8 cellular contexts compared by ENCODE assay signal in genomic region chr16:58638148-58639036, GRCh38. TPM values are rescaled to one million over a fixed set of nuclear protein-coding genes. Genes with fewer than 3 reads are reported as not detected.
DNase-seq lines count a peak whose midpoint lies in the region; ATAC-seq and TF ChIP-seq lines count a peak whose summit lies in the region.

No MANE protein-coding gene starts in this region.

- TF ChIP-seq CTCF in GM10266 (IDR thresholded peaks at IDR 0.05; ENCODE audit: control insufficient read depth, insufficient read depth, low read depth, missing control alignments) = peak; percentile 23
- TF ChIP-seq CTCF in PC-3 (conservative IDR thresholded peaks at IDR 0.05; ENCODE audit: low read depth, low read length) = peak; percentile 53
- peak; percentile 36 to 58 for TF ChIP-seq CTCF in fibroblast of lung (conservative IDR thresholded peaks at IDR 0.05 in 1 of 2, IDR thresholded peaks at IDR 0.05 in 1 of 2; ENCODE audit: low read depth in 1 of 2, low read length in 2 of 2)
- TF ChIP-seq CTCF in psoas muscle (IDR thresholded peaks at IDR 0.05) = no peak

- no peak overlapping the region for H3K4me3 ChIP-seq in PC-3 (ENCODE audit: low read length)
- H3K4me3 ChIP-seq in fibroblast of lung (replicated peaks in 1 of 4; ENCODE audit: control extremely low read depth in 1 of 4, insufficient read depth in 1 of 4, low read depth in 3 of 4, low read length in 4 of 4) = no peak overlapping the region
- H3K4me3 ChIP-seq in psoas muscle = no peak overlapping the region

- 0 out of 2 replicates have a peak overlapping the region, but pooled peaks have one; percentile 13 for H3K4me2 ChIP-seq in PC-3 (ENCODE audit: low read length)
- H3K4me2 ChIP-seq in fibroblast of lung (ENCODE audit: extremely low read depth, insufficient read depth, low read length) = no peak overlapping the region

- no peaks in the 10 kb centered on the region for H3K9me2 ChIP-seq in PC-3 (replicated peaks; ENCODE audit: low read length)

- no TSS peak for BruUV-seq in PC-3 (replicated peaks; lab: Mats Ljungman, UMichigan)

- no peaks in the 10 kb centered on the region for H3K36me3 Mint-ChIP-seq in activated CD4-positive, alpha-beta T cell treated with anti-CD3 and anti-CD28 coated beads, Interleukin-2, amount 10 ng/mL, durations not matched to agents 7 days and 5 days (ENCODE audit: low read depth)

- no peaks in the 10 kb centered on the region for H3F3A ChIP-seq in PC-3 (ENCODE audit: low read length, unreplicated experiment)

- intact Hi-C loops in PC-3 (cut with micrococcal nuclease) (loop anchor here (10.0 kb wide), 2 partner anchors 124 to 304 kb away; partner anchors contain the start of gene SETD6), psoas muscle (cut with DNase I) (no loop called here)

- POLR2A ChIA-PET in PC-3 (lab: Charles Lee; ENCODE audit: unreplicated experiment) = no interaction called here
- POLR2A ChIA-PET in activated CD4-positive, alpha-beta T cell treated with anti-CD3 and anti-CD28 coated beads, Interleukin-2, amount 10 ng/mL, durations not matched to agents 7 days and 5 days (lab: Charles Lee) = no interaction called here

- H3K79me2 ChIP-seq in PC-3 (ENCODE audit: low read length) (no peaks in the 10 kb centered on the region), fibroblast of lung (ENCODE audit: control insufficient read depth, insufficient read depth, low read length) (no peaks in the 10 kb centered on the region)

- DNase-seq in GM10266 (ENCODE audit: extremely low spot score) (no peak), PC-3 (peak; percentile 74), fibroblast of lung (ENCODE audit: low read depth in 2 of 2) (peak; percentile 87 to 90), psoas muscle (peak in 1 of 2 donors; percentile 31), Ammon's horn (ENCODE audit: low spot score) (no peak)
- DNase-seq in activated CD4-positive, alpha-beta T cell treated with anti-CD3 and anti-CD28 coated beads, Interleukin-2, amount 10 ng/mL, durations not matched to agents 7 days and 5 days = no peak

- H2AFZ ChIP-seq in PC-3 (ENCODE audit: low read length) (peak overlapping the region; percentile 55; the same call in 1 of the 2 replicates), fibroblast of lung (ENCODE audit: low read length) (no peak overlapping the region)

- peaks cover 11% of the 10 kb centered on the region for H3K27me3 Mint-ChIP-seq in activated CD4-positive, alpha-beta T cell treated with anti-CD3 and anti-CD28 coated beads, Interleukin-2, amount 10 ng/mL, durations not matched to agents 7 days and 5 days

- H3K36me3 ChIP-seq in PC-3 (ENCODE audit: low read depth, low read length) (no peaks in the 10 kb centered on the region), fibroblast of lung (ENCODE audit: control insufficient read depth, insufficient read depth, low read length) (no peaks in the 10 kb centered on the region), psoas muscle (ENCODE audit: insufficient read depth in 1 of 2, low read depth in 1 of 2) (no peaks in the 10 kb centered on the region)

- no peak overlapping the region for H3K27ac Mint-ChIP-seq in activated CD4-positive, alpha-beta T cell treated with anti-CD3 and anti-CD28 coated beads, Interleukin-2, amount 10 ng/mL, durations not matched to agents 7 days and 5 days

- peaks cover 4% of the 10 kb centered on the region for H3K4me1 ChIP-seq in PC-3 (ENCODE audit: insufficient read depth, low read length)
- peaks cover 3% of the 10 kb centered on the region for H3K4me1 ChIP-seq in fibroblast of lung (ENCODE audit: control insufficient read depth, extremely low read depth, insufficient read depth, low read length)
- no peaks in the 10 kb centered on the region for H3K4me1 ChIP-seq in psoas muscle

- H3K4me1 Mint-ChIP-seq in activated CD4-positive, alpha-beta T cell treated with anti-CD3 and anti-CD28 coated beads, Interleukin-2, amount 10 ng/mL, durations not matched to agents 7 days and 5 days = no peaks in the 10 kb centered on the region

- CTCF ChIA-PET in PC-3 (lab: Charles Lee) = no interaction called here
- CTCF ChIA-PET in activated CD4-positive, alpha-beta T cell treated with anti-CD3 and anti-CD28 coated beads, Interleukin-2, amount 10 ng/mL, durations not matched to agents 7 days and 5 days (lab: Charles Lee) = interaction anchor here (0.6 to 1.3 kb wide), 3 partner anchors 13 to 778 kb away, joined by 3 to 4 read pairs (median 3); no protein-coding TSS in a partner anchor

- no peak overlapping the region for H3K9ac ChIP-seq in PC-3 (ENCODE audit: low read length)
- H3K9ac ChIP-seq in fibroblast of lung (ENCODE audit: insufficient read depth, low read length) = no peak overlapping the region

- ATAC-seq in PC-3 (peak; percentile 97), psoas muscle (peak; percentile 59 to 86 (median 77)), GM18498 (IDR thresholded peaks at IDR 0.05; ENCODE audit: unreplicated experiment) (no peak), GM19395 (IDR thresholded peaks at IDR 0.05; ENCODE audit: unreplicated experiment) (no peak)

- H3K4me3 Mint-ChIP-seq in activated CD4-positive, alpha-beta T cell treated with anti-CD3 and anti-CD28 coated beads, Interleukin-2, amount 10 ng/mL, durations not matched to agents 7 days and 5 days = no peak overlapping the region

- H4K20me1 ChIP-seq in PC-3 (ENCODE audit: low read length) (no peaks in the 10 kb centered on the region), fibroblast of lung (ENCODE audit: control insufficient read depth, extremely low read depth, insufficient read depth, low read length) (no peaks in the 10 kb centered on the region)

- H3K27ac ChIP-seq in PC-3 (ENCODE audit: low read length) (no peak overlapping the region), fibroblast of lung (ENCODE audit: insufficient read depth, low read length) (no peak overlapping the region), psoas muscle (no peak overlapping the region)

- no peaks in the 10 kb centered on the region for H3K9me3 Mint-ChIP-seq in activated CD4-positive, alpha-beta T cell treated with anti-CD3 and anti-CD28 coated beads, Interleukin-2, amount 10 ng/mL, durations not matched to agents 7 days and 5 days

- no peaks in the 10 kb centered on the region for H3K9me3 ChIP-seq in PC-3 (ENCODE audit: low read length)
- no peaks in the 10 kb centered on the region for H3K9me3 ChIP-seq in fibroblast of lung (ENCODE audit: control insufficient read depth, insufficient read depth, low read depth, low read length)
- no peaks in the 10 kb centered on the region for H3K9me3 ChIP-seq in psoas muscle

- H3K27me3 ChIP-seq in PC-3 (ENCODE audit: low read length) = no peaks in the 10 kb centered on the region
- no peaks in the 10 kb centered on the region for H3K27me3 ChIP-seq in fibroblast of lung (ENCODE audit: control insufficient read depth, insufficient read depth, low read length)
- H3K27me3 ChIP-seq in psoas muscle (ENCODE audit: insufficient read depth in 3 of 3, low read length in 2 of 3) = no peaks in the 10 kb centered on the region

- WGBS in psoas muscle, 3 donors = 55 to 65% (median 56%) methylated on average over 8 of the region's 8 CpGs

RNA-seq across cellular contexts. Expression of gene CNOT1, which starts 8.8 kb away (rescaled TPM):
- total RNA-seq in PC-3 (2014; rRNA removed) = 132 and 135 TPM in 2 replicates
- 103 and 162 TPM in 2 replicates for total RNA-seq in fibroblast of lung
- 59.0 and 98.2 TPM in 2 replicates for polyA plus RNA-seq in fibroblast of lung
- polyA plus RNA-seq in fibroblast of lung (2012) = 57.4 and 93.7 TPM in 2 replicates
- 183 and 208 TPM in 2 replicates for polyA minus RNA-seq in fibroblast of lung (ENCODE audit: low replicate concordance)
- total RNA-seq in psoas muscle = 100 to 1,000 TPM in 1 of 4 donors, 10 to 100 TPM in 3; 70.9 to 112 (median 90.0) TPM
- 10 to 100 TPM; 57.6 to 90.4 (median 75.8) TPM for polyA plus RNA-seq in psoas muscle
- 100 to 1,000 TPM; 245 to 283 TPM for total RNA-seq in activated CD4-positive, alpha-beta T cell treated with anti-CD3 and anti-CD28 coated beads, Interleukin-2, amount 10 ng/mL, durations not matched to agents 7 days and 5 days

RNA-seq across cellular contexts. Expression of gene SLC38A7, which starts 46.2 kb away (rescaled TPM):
- 4.0 and 7.3 TPM in 2 replicates for total RNA-seq in PC-3 (2014; rRNA removed)
- 23.9 and 30.1 TPM in 2 replicates for total RNA-seq in fibroblast of lung
- polyA plus RNA-seq in fibroblast of lung = 15.4 and 17.6 TPM in 2 replicates
- 15.0 and 17.4 TPM in 2 replicates for polyA plus RNA-seq in fibroblast of lung (2012)
- polyA minus RNA-seq in fibroblast of lung (ENCODE audit: low replicate concordance) = 24.8 and 80.9 TPM in 2 replicates
- total RNA-seq in psoas muscle = 10 to 100 TPM in 1 of 4 donors, 1 to 10 TPM in 3; 6.6 to 12.6 (median 8.2) TPM
- 10 to 100 TPM in 1 of 3 donors, 1 to 10 TPM in 2; 4.3 to 11.7 (median 8.9) TPM for polyA plus RNA-seq in psoas muscle
- total RNA-seq in activated CD4-positive, alpha-beta T cell treated with anti-CD3 and anti-CD28 coated beads, Interleukin-2, amount 10 ng/mL, durations not matched to agents 7 days and 5 days = 10 to 100 TPM; 12.3 to 12.5 TPM

Comparison
In these comparisons a context has a peak if more than half of its experiments do, and no peak if none do; other contexts are left out.
1. DNase-seq: peak in PC-3 (single experiment) and fibroblast of lung (2 of 2); none in GM10266 (single experiment), Ammon's horn (single experiment) and activated CD4-positive, alpha-beta T cell treated with anti-CD3 and anti-CD28 coated beads, Interleukin-2, amount 10 ng/mL, durations not matched to agents 7 days and 5 days (single experiment).
2. ATAC-seq: peak in PC-3 (single experiment) and psoas muscle (4 of 4); none in GM18498 (single experiment) and GM19395 (single experiment).